ENCODE assay signal across 11 cellular contexts in the genomic region with DNA sequence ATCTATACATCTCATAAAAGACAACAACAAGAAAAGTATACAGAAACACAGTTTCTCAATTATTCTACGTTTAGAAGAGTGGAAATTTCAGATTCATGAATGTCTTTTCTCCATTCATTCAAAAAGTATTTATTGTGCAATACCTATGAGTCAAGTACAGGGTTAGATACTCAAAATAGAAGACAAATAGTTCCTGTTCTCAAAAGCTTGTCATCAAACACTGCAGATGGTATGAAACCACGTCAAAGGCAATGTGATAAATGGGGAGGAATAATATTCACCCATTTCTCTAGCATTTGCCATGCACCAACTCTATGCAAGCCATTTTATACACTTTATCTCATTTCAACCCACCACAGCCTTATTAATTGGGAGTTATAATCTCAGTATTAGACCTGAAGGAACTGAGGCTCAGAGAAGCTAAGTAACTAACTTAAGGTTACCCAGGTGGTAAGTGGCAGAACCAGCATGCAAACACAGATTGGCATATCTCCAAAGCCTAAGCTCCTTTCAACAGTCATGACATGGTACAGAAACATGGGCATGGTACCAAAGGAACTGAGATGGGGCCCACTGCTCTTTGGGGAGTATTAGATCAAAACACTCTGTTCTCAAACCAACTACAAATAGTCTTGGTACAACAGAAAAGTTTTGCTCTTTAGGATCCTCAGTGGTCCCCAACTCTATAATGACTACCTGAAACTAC.
A peak's percentile ranks its signal among the peaks of the same experiment; 100 is the strongest.
DNase-seq lines count a peak whose midpoint lies in the region; ATAC-seq and TF ChIP-seq lines count a peak whose summit lies in the region.
"Had no signal": no experiment of that assay in that cellular context is flagged by ENCODE, and none has a peak within 500 bp of the region (broad histone marks: within the 10 kb centered on the region; RNA-seq: fewer than 3 reads in every experiment).

No MANE protein-coding gene starts in this region.

- no peak for TF ChIP-seq POLR2A in vagina (IDR thresholded peaks at IDR 0.05)

- no peak for DNase-seq in Right ventricle myocardium inferior (ENCODE audit: missing footprints)
- no peak for DNase-seq in right atrium auricular region (ENCODE audit: low spot score)
- peak; percentile 90 for DNase-seq in amniotic epithelial cell (ENCODE audit: low read depth)
- no peak for DNase-seq in right cardiac atrium
- DNase-seq in vagina (ENCODE audit: extremely low spot score in 2 of 2) = no peak
- no peak for DNase-seq in retina
- no peak for DNase-seq in NCI-H69 (lab: John Stamatoyannopoulos, UW)
- DNase-seq: CD8-positive, alpha-beta T cell; NCI-H1048 had no signal

- H3K4me3 ChIP-seq in right atrium auricular region (no peak overlapping the region), right cardiac atrium (ENCODE audit: low read length) (no peak overlapping the region), vagina (no peak overlapping the region)
- H3K4me3 ChIP-seq: skin epidermis had no signal

- TF ChIP-seq CTCF in right atrium auricular region (IDR thresholded peaks at IDR 0.05) = no peak
- TF ChIP-seq CTCF in vagina (IDR thresholded peaks at IDR 0.05) = no peak

- intact Hi-C loops in Right ventricle myocardium inferior (cut with DNase I) (loop anchor here (1.0 kb wide), 1 partner anchor 61 kb away; no protein-coding TSS in a partner anchor), right cardiac atrium (cut with DNase I) (no loop called here), vagina (cut with DNase I) (no loop called here)

- WGBS in right cardiac atrium = 34% methylated on average over 2 of the region's 2 CpGs

- H3K36me3 ChIP-seq in right atrium auricular region = no peaks in the 10 kb centered on the region
- no peaks in the 10 kb centered on the region for H3K36me3 ChIP-seq in vagina

- H3K27ac ChIP-seq in right atrium auricular region (peak overlapping the region in 1 of 2 donors; percentile 69), right cardiac atrium (ENCODE audit: low read length) (peak overlapping the region; percentile 30), vagina (peak overlapping the region; percentile 14)

- H3K27me3 ChIP-seq in right atrium auricular region (no peaks in the 10 kb centered on the region), right cardiac atrium (ENCODE audit: control insufficient read depth, insufficient read depth) (no peaks in the 10 kb centered on the region), vagina (no peaks in the 10 kb centered on the region)

- H3K9me3 ChIP-seq in right atrium auricular region (no peaks in the 10 kb centered on the region), right cardiac atrium (ENCODE audit: control insufficient read depth, low read length) (no peaks in the 10 kb centered on the region), vagina (no peaks in the 10 kb centered on the region)

- peaks cover 0 to 32% of the 10 kb centered on the region in 2 donors for H3K4me1 ChIP-seq in right atrium auricular region
- H3K4me1 ChIP-seq in right cardiac atrium (ENCODE audit: control insufficient read depth, insufficient read depth, low read length) = peaks cover 8% of the 10 kb centered on the region
- H3K4me1 ChIP-seq in vagina = peaks cover 22% of the 10 kb centered on the region

- ATAC-seq in Right ventricle myocardium inferior = peak; percentile 81
- peak; percentile 78 to 86 for ATAC-seq in right cardiac atrium
- no peak for ATAC-seq in GM19395 (IDR thresholded peaks at IDR 0.05; ENCODE audit: unreplicated experiment)
- ATAC-seq: CD8-positive, alpha-beta T cell had no signal
